In the genomic region with DNA sequence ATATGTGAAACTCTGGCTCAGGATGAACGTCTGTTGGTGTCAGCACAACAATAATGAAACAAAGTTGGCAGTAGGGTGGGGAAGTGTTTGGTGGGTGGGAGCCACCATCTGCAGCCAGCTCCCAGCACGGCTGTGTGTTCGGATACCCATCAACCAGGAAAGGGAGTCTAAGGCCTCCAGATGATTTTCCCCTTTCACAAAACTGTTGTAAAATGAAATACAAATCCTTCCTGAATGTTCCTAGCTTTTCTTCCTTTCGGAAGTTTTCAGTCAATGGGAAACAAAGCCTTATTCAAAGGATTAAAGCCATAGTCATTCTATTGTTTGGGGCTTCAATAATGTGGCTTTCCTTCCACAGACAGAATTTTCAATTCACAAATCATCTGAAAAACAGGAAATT, we compare ENCODE assay signal across 27 cellular contexts. TPM values are rescaled to one million over a fixed set of nuclear protein-coding genes. Genes with fewer than 3 reads are reported as not detected.
DNase-seq lines count a peak whose midpoint lies in the region; ATAC-seq and TF ChIP-seq lines count a peak whose summit lies in the region.
"Had no signal": no experiment of that assay in that cellular context is flagged by ENCODE, and none has a peak within 500 bp of the region (broad histone marks: within the 10 kb centered on the region; RNA-seq: fewer than 3 reads in every experiment).

No MANE protein-coding gene starts in this region.

- TF ChIP-seq CTCF in CD14-positive monocyte (IDR thresholded peaks at IDR 0.05) (no peak), activated B cell treated with CpG ODN at 0.5 μM for 24 hours (IDR thresholded peaks at IDR 0.05) (no peak), neutrophil (IDR thresholded peaks at IDR 0.05) (no peak)

- H3K4me3 Mint-ChIP-seq in CD14-positive monocyte (no peak overlapping the region), activated B cell treated with CpG ODN at 0.5 μM for 24 hours (no peak overlapping the region)
- H3K4me3 Mint-ChIP-seq: activated T-helper 17 cell treated with anti-CD3 and anti-CD28 coated beads, Interleukin-2, amount 50 U/mL, for 72 hours; mesothelial cell of epicardium; T-helper 2 cell treated with Interferon-gamma antibody and Interleukin-4, amounts not matched to agents 5 μg/mL and 100 μg/mL, for 36 hours had no signal

- H3K4me1 ChIP-seq in neutrophil (ENCODE audit: control insufficient read depth in 1 of 2, insufficient read depth in 1 of 2, low read depth in 1 of 2, low read length in 1 of 2), result peaks cover 4 to 51% of the 10 kb centered on the region in 2 experiments
- H3K4me1 ChIP-seq: BE2C, HAP-1, prostate gland had no signal

- intact Hi-C loops in CD14-positive monocyte (cut with micrococcal nuclease) (loop anchor here (5.0 to 10.0 kb wide), 3 partner anchors 215 to 382 kb away; no protein-coding TSS in a partner anchor), activated B cell treated with CpG ODN at 0.5 μM for 24 hours (cut with micrococcal nuclease) (loop anchor here (5.0 kb wide), 2 partner anchors 207 to 327 kb away; no protein-coding TSS in a partner anchor)

- H3K27me3 ChIP-seq in layer of hippocampus (ENCODE audit: control insufficient read depth, insufficient read depth, low read length), result no peaks in the 10 kb centered on the region
- no peaks in the 10 kb centered on the region for H3K27me3 ChIP-seq in neutrophil
- H3K27me3 ChIP-seq: BE2C, cardiac muscle cell had no signal

- H3K27ac Mint-ChIP-seq in CD14-positive monocyte (peak overlapping the region; percentile 81 to 95 (median 92)), activated B cell treated with CpG ODN at 0.5 μM for 24 hours (peak overlapping the region; percentile 93)
- H3K27ac Mint-ChIP-seq: activated T-helper 17 cell treated with anti-CD3 and anti-CD28 coated beads, Interleukin-2, amount 50 U/mL, for 72 hours; mesothelial cell of epicardium had no signal

- no peaks in the 10 kb centered on the region for H3K9me3 ChIP-seq in neutrophil
- H3K9me3 ChIP-seq: BE2C, HAP-1, prostate gland had no signal

- H3K27ac ChIP-seq in layer of hippocampus (ENCODE audit: low read depth, low read length) (peak overlapping the region; percentile 13), neutrophil (peak overlapping the region; percentile 72)
- H3K27ac ChIP-seq: cardiac muscle cell, prostate gland had no signal

- no peaks in the 10 kb centered on the region for H3K27me3 Mint-ChIP-seq in CD14-positive monocyte (ENCODE audit: low read depth in 3 of 3)
- H3K27me3 Mint-ChIP-seq in activated B cell treated with CpG ODN at 0.5 μM for 24 hours, result no peaks in the 10 kb centered on the region
- H3K27me3 Mint-ChIP-seq: activated T-helper 17 cell treated with anti-CD3 and anti-CD28 coated beads, Interleukin-2, amount 50 U/mL, for 72 hours had no signal

- H3K9me3 Mint-ChIP-seq in CD14-positive monocyte (peaks cover 0 to 5% (median 0%) of the 10 kb centered on the region in 7 donors), activated B cell treated with CpG ODN at 0.5 μM for 24 hours (no peaks in the 10 kb centered on the region)
- H3K9me3 Mint-ChIP-seq: mesothelial cell of epicardium had no signal

- CTCF ChIA-PET in activated B cell treated with CpG ODN at 0.5 μM for 24 hours (lab: Charles Lee), result interaction anchor here (1.2 to 3.6 kb wide), 2 partner anchors 240 to 384 kb away, joined by 3 to 36 read pairs; no protein-coding TSS in a partner anchor

- ATAC-seq in activated B cell treated with CpG ODN at 0.5 μM for 24 hours (ENCODE audit: low read depth), result no peak
- ATAC-seq: left colon, SK-N-SH treated with all-trans-retinoic acid at 6 μM for 48 hours had no signal

- POLR2A ChIA-PET in activated B cell treated with CpG ODN at 0.5 μM for 24 hours (lab: Charles Lee), result interaction anchor here (0.8 to 5.4 kb wide), 5 partner anchors 119 to 381 kb away, joined by 4 to 83 read pairs (median 19); a partner anchor contains a TSS

- no peak overlapping the region for H3K4me3 ChIP-seq in neutrophil (ENCODE audit: low read depth in 1 of 2, low read length in 1 of 2)
- H3K4me3 ChIP-seq: cardiac muscle cell, GM12878, HAP-1, prostate gland had no signal

- H3K36me3 Mint-ChIP-seq in CD14-positive monocyte (peaks cover 0 to 7% of the 10 kb centered on the region in 2 donors), activated B cell treated with CpG ODN at 0.5 μM for 24 hours (ENCODE audit: low read depth) (no peaks in the 10 kb centered on the region)

- no peaks in the 10 kb centered on the region for H3K36me3 ChIP-seq in neutrophil
- H3K36me3 ChIP-seq: BE2C, cardiac muscle cell, HAP-1, prostate gland had no signal

- DNase-seq in CD14-positive monocyte (ENCODE audit: low spot score) (no peak), activated B cell treated with CpG ODN at 0.5 μM for 24 hours (no peak), HT-29 (ENCODE audit: low spot score) (no peak), activated gamma-delta T cell (lab: John Stamatoyannopoulos, UW) (no peak), HK-2 (ENCODE audit: unreplicated experiment) (no peak)
- DNase-seq in stimulated activated CD4-positive, alpha-beta T cell treated with anti-CD3 and anti-CD28 coated beads, Interleukin-4, amount 100 ng/mL, for 4 hours, result no peak
- DNase-seq: activated CD4-positive, alpha-beta T cell treated with anti-CD3 and anti-CD28 coated beads, Interleukin-2, amount 50 U/mL, for 4 hours; activated CD8-positive, alpha-beta memory T cell treated with anti-CD3 and anti-CD28 coated beads, Interleukin-2, amount 50 U/mL, for 4 hours; BE2C; COR-L47; DND-41; left colon; NCI-H1105 treated with DMSO at 0.1 percent for 48 hours; NCI-H2081; NCI-H345; NCI-H748 treated with DMSO at 0.1 percent for 48 hours; OCI-M1 had no signal

- peaks cover 56% of the 10 kb centered on the region for H3K4me1 Mint-ChIP-seq in CD14-positive monocyte
- H3K4me1 Mint-ChIP-seq in activated B cell treated with CpG ODN at 0.5 μM for 24 hours, result peaks cover 66% of the 10 kb centered on the region
- H3K4me1 Mint-ChIP-seq: mesothelial cell of epicardium had no signal

RNA-seq across cellular contexts. Expression of a gene that starts 14.5 kb away (rescaled TPM):
- 10 to 100 TPM; 46.2 to 53.0 TPM for polyA plus RNA-seq in CD14-positive monocyte
- 96.3 and 103 TPM in 2 replicates for total RNA-seq in activated B cell treated with CpG ODN at 0.5 μM for 24 hours
- total RNA-seq in HT-29 (2014; rRNA removed; shearing (Covaris generic)), result 20.5 and 29.6 TPM in 2 replicates
